Comparison of ENCODE assay signal across 25 cellular contexts in the genomic region with DNA sequence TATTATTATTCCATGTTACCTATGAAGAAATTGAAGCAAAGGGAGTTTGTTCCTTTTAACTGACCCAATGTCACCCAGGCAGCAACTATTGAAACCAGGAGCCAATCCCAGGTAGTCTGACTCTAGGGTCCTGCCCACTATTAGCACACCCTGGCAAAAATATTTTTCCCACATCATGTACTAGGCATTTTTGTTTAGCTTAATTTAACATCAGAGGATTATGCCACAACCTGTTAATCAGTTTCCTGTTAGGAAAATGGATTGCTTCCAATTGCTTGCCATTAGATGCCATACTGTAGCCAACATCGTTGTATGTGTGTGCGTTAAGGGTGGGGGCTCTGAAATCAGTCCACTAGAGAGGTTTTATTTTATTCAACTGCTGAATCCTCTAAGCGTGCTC.
"Had no signal": no experiment of that assay in that cellular context is flagged by ENCODE, and none has a peak within 500 bp of the region (broad histone marks: within the 10 kb centered on the region; RNA-seq: fewer than 3 reads in every experiment).

No MANE protein-coding gene starts in this region.

- H3K4me3 Mint-ChIP-seq: activated CD4-positive, alpha-beta memory T cell treated with anti-CD3 and anti-CD28 coated beads for 36 hours; activated CD4-positive, alpha-beta T cell treated with anti-CD3 and anti-CD28 coated beads for 36 hours; activated CD4-positive, alpha-beta T cell treated with anti-CD3 and anti-CD28 coated beads, Interleukin-2, amount 10 ng/mL, durations not matched to agents 24 days and 14 days; activated naive CD4-positive, alpha-beta T cell treated with anti-CD3 and anti-CD28 coated beads, Interleukin-2, amount 10 ng/mL, durations not matched to agents 7 days and 5 days; activated naive CD8-positive, alpha-beta T cell treated with anti-CD3 and anti-CD28 coated beads, Interleukin-2, amount 10 ng/mL, durations not matched to agents 7 days and 5 days; activated T-cell treated with anti-CD3 and anti-CD28 coated beads, Interleukin-2, amount 50 U/mL, for 24 hours; activated T-cell treated with anti-CD3 and anti-CD28 coated beads, Interleukin-2, amount 50 U/mL, for 72 hours; brain; effector memory CD8-positive, alpha-beta T cell had no signal

- ATAC-seq: activated CD4-positive, alpha-beta T cell treated with anti-CD3 and anti-CD28 coated beads for 36 hours; activated naive CD4-positive, alpha-beta T cell treated with anti-CD3 and anti-CD28 coated beads, Interleukin-2, amount 50 U/mL, for 72 hours; activated T-cell treated with anti-CD3 and anti-CD28 coated beads, Interleukin-2, amount 50 U/mL, for 72 hours; effector memory CD8-positive, alpha-beta T cell; esophagus mucosa had no signal

- H3K27me3 ChIP-seq: ascending aorta had no signal

- H3K27me3 Mint-ChIP-seq: activated CD4-positive, alpha-beta memory T cell treated with anti-CD3 and anti-CD28 coated beads for 36 hours; activated CD4-positive, alpha-beta T cell treated with anti-CD3 and anti-CD28 coated beads for 36 hours; activated CD4-positive, alpha-beta T cell treated with anti-CD3 and anti-CD28 coated beads, Interleukin-2, amount 10 ng/mL, durations not matched to agents 24 days and 14 days; activated naive CD4-positive, alpha-beta T cell treated with anti-CD3 and anti-CD28 coated beads, Interleukin-2, amount 10 ng/mL, durations not matched to agents 7 days and 5 days; activated naive CD8-positive, alpha-beta T cell treated with anti-CD3 and anti-CD28 coated beads, Interleukin-2, amount 10 ng/mL, durations not matched to agents 7 days and 5 days; activated T-cell treated with anti-CD3 and anti-CD28 coated beads, Interleukin-2, amount 50 U/mL, for 24 hours; brain; effector memory CD8-positive, alpha-beta T cell had no signal

- H3K9me3 ChIP-seq: ascending aorta had no signal

- DNase-seq: activated CD4-positive, alpha-beta memory T cell treated with anti-CD3 and anti-CD28 coated beads for 36 hours; activated CD4-positive, alpha-beta T cell treated with anti-CD3 and anti-CD28 coated beads for 36 hours; activated CD4-positive, alpha-beta T cell treated with anti-CD3 and anti-CD28 coated beads, Interleukin-2, amount 10 ng/mL, durations not matched to agents 24 days and 14 days; activated CD4-positive, CD25-positive, alpha-beta regulatory T cell; activated CD4-positive, CD25-positive, alpha-beta regulatory T cell treated with anti-CD3 and anti-CD28 coated beads, Interleukin-2, amount 50 U/mL, for 72 hours; activated CD8-positive, alpha-beta memory T cell treated with anti-CD3 and anti-CD28 coated beads, Interleukin-2, amount 50 U/mL, for 48 hours; activated gamma-delta T cell; activated naive CD4-positive, alpha-beta T cell; activated naive CD4-positive, alpha-beta T cell treated with anti-CD3 and anti-CD28 coated beads, Interleukin-2, amount 10 ng/mL, durations not matched to agents 7 days and 5 days; activated naive CD8-positive, alpha-beta T cell treated with anti-CD3 and anti-CD28 coated beads, Interleukin-2, amount 10 ng/mL, durations not matched to agents 7 days and 5 days; activated T-cell treated with anti-CD3 and anti-CD28 coated beads for 4 hours; activated T-cell treated with anti-CD3 and anti-CD28 coated beads, Interleukin-2, amount 50 U/mL, for 24 hours; activated T-cell treated with anti-CD3 and anti-CD28 coated beads, Interleukin-2, amount 50 U/mL, for 72 hours; caudate nucleus; cortex of kidney; dermis blood vessel endothelial cell; effector CD4-positive, alpha-beta T cell; effector memory CD8-positive, alpha-beta T cell; foreskin fibroblast; head of caudate nucleus; T-helper 2 cell had no signal

- H3K4me1 ChIP-seq: ascending aorta had no signal

- H3K27ac ChIP-seq: ascending aorta had no signal

- H3K27ac Mint-ChIP-seq: activated CD4-positive, alpha-beta memory T cell treated with anti-CD3 and anti-CD28 coated beads for 36 hours; activated CD4-positive, alpha-beta T cell treated with anti-CD3 and anti-CD28 coated beads for 36 hours; activated CD4-positive, alpha-beta T cell treated with anti-CD3 and anti-CD28 coated beads, Interleukin-2, amount 10 ng/mL, durations not matched to agents 24 days and 14 days; activated naive CD4-positive, alpha-beta T cell treated with anti-CD3 and anti-CD28 coated beads, Interleukin-2, amount 10 ng/mL, durations not matched to agents 7 days and 5 days; activated naive CD4-positive, alpha-beta T cell treated with anti-CD3 and anti-CD28 coated beads, Interleukin-2, amount 50 U/mL, for 72 hours; activated naive CD8-positive, alpha-beta T cell treated with anti-CD3 and anti-CD28 coated beads, Interleukin-2, amount 10 ng/mL, durations not matched to agents 7 days and 5 days; activated T-cell treated with anti-CD3 and anti-CD28 coated beads, Interleukin-2, amount 50 U/mL, for 24 hours; activated T-cell treated with anti-CD3 and anti-CD28 coated beads, Interleukin-2, amount 50 U/mL, for 72 hours; effector memory CD8-positive, alpha-beta T cell had no signal

- H3K36me3 Mint-ChIP-seq: activated CD4-positive, alpha-beta memory T cell treated with anti-CD3 and anti-CD28 coated beads for 36 hours had no signal

- H3K9me3 Mint-ChIP-seq: activated CD4-positive, alpha-beta memory T cell treated with anti-CD3 and anti-CD28 coated beads for 36 hours; activated naive CD4-positive, alpha-beta T cell treated with anti-CD3 and anti-CD28 coated beads, Interleukin-2, amount 10 ng/mL, durations not matched to agents 7 days and 5 days; activated T-cell treated with anti-CD3 and anti-CD28 coated beads, Interleukin-2, amount 50 U/mL, for 24 hours had no signal

- H3K4me3 ChIP-seq: ascending aorta had no signal

- H3K36me3 ChIP-seq: ascending aorta had no signal
